ENCODE assay signal across 1 cellular context in genomic region chr2:169765523-169765922, GRCh38.
TF ChIP-seq lines count a peak whose summit lies in the region.

No MANE protein-coding gene starts in this region.

TF ChIP-seq in K562, 482 proteins besides CTCF, POLR2A, EP300 and RAD21:
- TF ChIP-seq NFIC (IDR thresholded peaks at IDR 0.05) (peak; percentile 63), HNRNPL (IDR thresholded peaks at IDR 0.05; ENCODE audit: low read depth, low read length) (no peak)
